In genomic region chr2:85604133-85604444, GRCh38 we compare ENCODE assay signal across 7 cellular contexts. TPM values are rescaled to one million over a fixed set of nuclear protein-coding genes. Genes with fewer than 3 reads are reported as not detected.
DNase-seq lines count a peak whose midpoint lies in the region; ATAC-seq and TF ChIP-seq lines count a peak whose summit lies in the region.
"Not testable (repeated sequence)": the region's sequence is repeated elsewhere in the genome, so short reads cannot be mapped to it uniquely, and the experiment has no call there.

No MANE protein-coding gene starts in this region.

- peaks cover 30% of the 10 kb centered on the region for H3K36me3 Mint-ChIP-seq in GM23338 (ENCODE audit: low read depth)
- H3K36me3 Mint-ChIP-seq in activated naive CD4-positive, alpha-beta T cell treated with anti-CD3 and anti-CD28 coated beads for 36 hours (ENCODE audit: low read depth) = not testable (repeated sequence)
- H3K36me3 Mint-ChIP-seq in dendritic cell treated with granulocyte-macrophage colony-stimulating factor and Interleukin-4, amounts not matched to agents 40 ng/mL and 50 ng/mL, for 4 days (ENCODE audit: low read depth) = peaks cover 74% of the 10 kb centered on the region
- H3K36me3 Mint-ChIP-seq in naive thymus-derived CD8-positive, alpha-beta T cell = peaks cover 0 to 22% (median 4%) of the 10 kb centered on the region in 3 donors

- not testable (repeated sequence) for H3K9me2 ChIP-seq in GM23338 (ENCODE audit: insufficient read depth); PC-3 (replicated peaks; ENCODE audit: low read length)

- not testable (repeated sequence) for BruUV-seq in PC-3 (replicated peaks; lab: Mats Ljungman, UMichigan)

- not testable (repeated sequence) for H3K4me1 ChIP-seq in GM23338 (ENCODE audit: insufficient read depth); PC-3 (ENCODE audit: insufficient read depth, low read length)
- peaks cover 6 to 72% (median 56%) of the 10 kb centered on the region in 9 donors for H3K4me1 ChIP-seq in heart right ventricle
- peaks cover 29% of the 10 kb centered on the region for H3K4me1 ChIP-seq in skeletal muscle satellite cell (ENCODE audit: control insufficient read depth, insufficient read depth, low read length)

- WGBS in heart right ventricle, 2 donors = 87 to 91% methylated on average over 3 of the region's 3 CpGs

- not testable (repeated sequence) for DNase-seq in GM23338 (ENCODE audit: low spot score); PC-3; activated naive CD4-positive, alpha-beta T cell treated with anti-CD3 and anti-CD28 coated beads for 36 hours; heart right ventricle; naive thymus-derived CD8-positive, alpha-beta T cell

- CTCF ChIA-PET in PC-3 (lab: Charles Lee) = not testable (repeated sequence)
- CTCF ChIA-PET in activated naive CD4-positive, alpha-beta T cell treated with anti-CD3 and anti-CD28 coated beads for 36 hours (lab: Charles Lee) = interaction anchor here (1.2 to 4.1 kb wide), 3 partner anchors 9 to 55 kb away, joined by 3 to 25 read pairs (median 11); partner anchors contain the start of gene RNF181

- H4K20me1 ChIP-seq in GM23338 (replicated peaks; ENCODE audit: insufficient read depth) = peaks cover 30% of the 10 kb centered on the region
- H4K20me1 ChIP-seq in PC-3 (ENCODE audit: low read length) = not testable (repeated sequence)

- intact Hi-C loops in PC-3 (cut with micrococcal nuclease) = loop anchor here (5.0 kb wide), 1 partner anchor 277 kb away; the partner anchor contains the start of gene TGOLN2
- intact Hi-C loops in activated naive CD4-positive, alpha-beta T cell treated with anti-CD3 and anti-CD28 coated beads for 36 hours (cut with micrococcal nuclease); dendritic cell treated with granulocyte-macrophage colony-stimulating factor and Interleukin-4, amounts not matched to agents 40 ng/mL and 50 ng/mL, for 4 days (cut with micrococcal nuclease): not testable (repeated sequence)
- intact Hi-C loops in heart right ventricle (cut with DNase I) = loop anchor here in 4 of 10 donors (5.0 kb wide), 1 partner anchor 42 kb away; the partner anchor contains the start of gene GGCX (in 4 of the 4)

- H3K9me3 Mint-ChIP-seq in GM23338; activated naive CD4-positive, alpha-beta T cell treated with anti-CD3 and anti-CD28 coated beads for 36 hours; dendritic cell treated with granulocyte-macrophage colony-stimulating factor and Interleukin-4, amounts not matched to agents 40 ng/mL and 50 ng/mL, for 4 days; naive thymus-derived CD8-positive, alpha-beta T cell: not testable (repeated sequence)

- H3K79me2 ChIP-seq in GM23338 (replicated peaks; ENCODE audit: insufficient read depth) = peaks cover 23% of the 10 kb centered on the region
- H3K79me2 ChIP-seq in PC-3 (ENCODE audit: low read length) = not testable (repeated sequence)

- H3K27ac ChIP-seq in GM23338 (ENCODE audit: low read depth); PC-3 (ENCODE audit: low read length): not testable (repeated sequence)
- H3K27ac ChIP-seq in heart right ventricle = peak overlapping the region in 8 of 10 donors; percentile 3 to 94 (median 86)

- H3K4me2 ChIP-seq in GM23338 = peak overlapping the region; percentile 93; the same call in 1 of the 2 replicates
- peak overlapping the region; percentile 95 for H3K4me2 ChIP-seq in PC-3 (ENCODE audit: low read length)
- peak overlapping the region; percentile 66 for H3K4me2 ChIP-seq in skeletal muscle satellite cell (ENCODE audit: low read length)

- H3F3A ChIP-seq in GM23338 (replicated peaks; ENCODE audit: low read depth) = peaks cover 18% of the 10 kb centered on the region; the same call in 1 of the 2 replicates
- not testable (repeated sequence) for H3F3A ChIP-seq in PC-3 (ENCODE audit: low read length, unreplicated experiment)

- not testable (repeated sequence) for H3K9ac ChIP-seq in PC-3 (ENCODE audit: low read length); skeletal muscle satellite cell (ENCODE audit: low read depth, low read length)

- TF ChIP-seq CTCF in GM23338 (conservative IDR thresholded peaks at IDR 0.05; ENCODE audit: low read depth in 2 of 2); PC-3 (conservative IDR thresholded peaks at IDR 0.05; ENCODE audit: low read depth, low read length); heart right ventricle (IDR thresholded peaks at IDR 0.05): not testable (repeated sequence)

- not testable (repeated sequence) for H3K36me3 ChIP-seq in GM23338 (ENCODE audit: insufficient read depth); PC-3 (ENCODE audit: low read depth, low read length)
- H3K36me3 ChIP-seq in heart right ventricle (peaks cover 0 to 51% (median 4%) of the 10 kb centered on the region in 9 donors), skeletal muscle satellite cell (ENCODE audit: insufficient read depth, low read length) (peaks cover 25% of the 10 kb centered on the region)

- 0 out of 2 replicates have a peak overlapping the region, but pooled peaks have one; percentile 49 for H3K27ac Mint-ChIP-seq in GM23338
- not testable (repeated sequence) for H3K27ac Mint-ChIP-seq in activated naive CD4-positive, alpha-beta T cell treated with anti-CD3 and anti-CD28 coated beads for 36 hours
- peak overlapping the region; percentile 90 for H3K27ac Mint-ChIP-seq in dendritic cell treated with granulocyte-macrophage colony-stimulating factor and Interleukin-4, amounts not matched to agents 40 ng/mL and 50 ng/mL, for 4 days
- peak overlapping the region in 8 of 10 donors; percentile 43 to 81 (median 62) for H3K27ac Mint-ChIP-seq in naive thymus-derived CD8-positive, alpha-beta T cell

- H3K27me3 Mint-ChIP-seq in GM23338 (ENCODE audit: insufficient read depth, low read depth, poor library complexity) = peaks cover 23% of the 10 kb centered on the region
- not testable (repeated sequence) for H3K27me3 Mint-ChIP-seq in activated naive CD4-positive, alpha-beta T cell treated with anti-CD3 and anti-CD28 coated beads for 36 hours (ENCODE audit: low read depth); dendritic cell treated with granulocyte-macrophage colony-stimulating factor and Interleukin-4, amounts not matched to agents 40 ng/mL and 50 ng/mL, for 4 days; naive thymus-derived CD8-positive, alpha-beta T cell

- H3K4me1 Mint-ChIP-seq in GM23338 = peaks cover 13% of the 10 kb centered on the region
- peaks cover 30% of the 10 kb centered on the region for H3K4me1 Mint-ChIP-seq in activated naive CD4-positive, alpha-beta T cell treated with anti-CD3 and anti-CD28 coated beads for 36 hours (ENCODE audit: low read depth)
- peaks cover 86% of the 10 kb centered on the region for H3K4me1 Mint-ChIP-seq in dendritic cell treated with granulocyte-macrophage colony-stimulating factor and Interleukin-4, amounts not matched to agents 40 ng/mL and 50 ng/mL, for 4 days (ENCODE audit: low read depth)
- H3K4me1 Mint-ChIP-seq in naive thymus-derived CD8-positive, alpha-beta T cell = peaks cover 22 to 52% (median 44%) of the 10 kb centered on the region in 4 donors

- POLR2A ChIA-PET in PC-3 (lab: Charles Lee; ENCODE audit: unreplicated experiment) = not testable (repeated sequence)
- POLR2A ChIA-PET in naive thymus-derived CD8-positive, alpha-beta T cell (lab: Charles Lee) = interaction anchor here (0.6 to 8.1 kb wide), 6 partner anchors 8 to 699 kb away, joined by 3 to 67 read pairs (median 6); partner anchors contain the start of genes RNF181, SH2D6, USP39 and VAMP5

- H3K4me3 ChIP-seq in GM23338 = not testable (repeated sequence)
- H3K4me3 ChIP-seq in PC-3 (ENCODE audit: low read length) (peak overlapping the region; percentile 79; the same call in 1 of the 2 replicates), heart right ventricle (peak overlapping the region in 6 of 10 donors; percentile 12 to 92 (median 72)), skeletal muscle satellite cell (ENCODE audit: low read length) (peak overlapping the region; percentile 89)

- ATAC-seq in GM23338; PC-3; heart right ventricle; naive thymus-derived CD8-positive, alpha-beta T cell: not testable (repeated sequence)

- H3K27me3 ChIP-seq in GM23338 (ENCODE audit: insufficient read depth); PC-3 (ENCODE audit: low read length); heart right ventricle; skeletal muscle satellite cell (ENCODE audit: control insufficient read depth, insufficient read depth, low read length): not testable (repeated sequence)

- not testable (repeated sequence) for H3K9me3 ChIP-seq in PC-3 (ENCODE audit: low read length); heart right ventricle; skeletal muscle satellite cell (replicated peaks; ENCODE audit: low read length)

- H3K4me3 Mint-ChIP-seq in GM23338 = peak overlapping the region; percentile 88
- peak overlapping the region; percentile 36 for H3K4me3 Mint-ChIP-seq in activated naive CD4-positive, alpha-beta T cell treated with anti-CD3 and anti-CD28 coated beads for 36 hours
- H3K4me3 Mint-ChIP-seq in dendritic cell treated with granulocyte-macrophage colony-stimulating factor and Interleukin-4, amounts not matched to agents 40 ng/mL and 50 ng/mL, for 4 days = peak overlapping the region; percentile 91
- peak overlapping the region; percentile 50 to 94 (median 88) for H3K4me3 Mint-ChIP-seq in naive thymus-derived CD8-positive, alpha-beta T cell

- not testable (repeated sequence) for H2AFZ ChIP-seq in GM23338; PC-3 (ENCODE audit: low read length)

RNA-seq across cellular contexts. Expression of gene TMEM150A, which starts 1.6 kb away (rescaled TPM):
- 10.1 and 16.4 TPM in 2 replicates for total RNA-seq in GM23338 (2014; rRNA removed; shearing (Covaris generic))
- polyA plus RNA-seq in GM23338 (2016; fragmentation: Nextera tagmentation; extraction: Ambion mirVana) = 21.4 and 27.9 TPM in 2 replicates
- total RNA-seq in PC-3 (2014; rRNA removed) = 3.9 and 4.9 TPM in 2 replicates
- under 1 TPM; 0.55 to 0.67 TPM for total RNA-seq in activated naive CD4-positive, alpha-beta T cell treated with anti-CD3 and anti-CD28 coated beads for 36 hours
- total RNA-seq in heart right ventricle = 10 to 100 TPM in 5 of 10 donors, 1 to 10 TPM in 5; 7.6 to 13.9 (median 9.6) TPM
- 10 to 100 TPM; 10.1 to 21.1 TPM for polyA plus RNA-seq in heart right ventricle
- 10 to 100 TPM; 14.1 to 15.9 TPM for total RNA-seq in naive thymus-derived CD8-positive, alpha-beta T cell
- polyA plus RNA-seq in naive thymus-derived CD8-positive, alpha-beta T cell = 10 to 100 TPM; 11.6 to 15.1 (median 13.8) TPM
- 9.6 and 10.6 TPM in 2 replicates for total RNA-seq in skeletal muscle satellite cell (2012; rRNA removed)

RNA-seq across cellular contexts. Expression of gene C2orf68, which starts 7.8 kb away (rescaled TPM):
- 26.8 and 32.4 TPM in 2 replicates for total RNA-seq in GM23338 (2014; rRNA removed; shearing (Covaris generic))
- polyA plus RNA-seq in GM23338 (2016; fragmentation: Nextera tagmentation; extraction: Ambion mirVana) (76.4 and 81.2 TPM in 2 replicates), heart right ventricle (10 to 100 TPM; 14.2 to 47.0 TPM)
- total RNA-seq in PC-3 (2014; rRNA removed) (26.6 and 27.6 TPM in 2 replicates), heart right ventricle (10 to 100 TPM; 25.0 to 39.0 (median 33.7) TPM)
- 10 to 100 TPM; 29.3 to 31.0 TPM for total RNA-seq in activated naive CD4-positive, alpha-beta T cell treated with anti-CD3 and anti-CD28 coated beads for 36 hours
- total RNA-seq in naive thymus-derived CD8-positive, alpha-beta T cell = 10 to 100 TPM; 86.4 to 95.2 TPM
- 10 to 100 TPM; 15.7 to 21.1 (median 20.4) TPM for polyA plus RNA-seq in naive thymus-derived CD8-positive, alpha-beta T cell
- 7.2 and 7.9 TPM in 2 replicates for total RNA-seq in skeletal muscle satellite cell (2012; rRNA removed)

RNA-seq across cellular contexts. Expression of gene RNF181, which starts 8.5 kb away (rescaled TPM):
- total RNA-seq in GM23338 (2014; rRNA removed; shearing (Covaris generic)) = 114 and 145 TPM in 2 replicates
- polyA plus RNA-seq in GM23338 (2016; fragmentation: Nextera tagmentation; extraction: Ambion mirVana) = 260 and 276 TPM in 2 replicates
- total RNA-seq in PC-3 (2014; rRNA removed) = 170 and 225 TPM in 2 replicates
- 10 to 100 TPM; 86.8 to 96.1 TPM for total RNA-seq in activated naive CD4-positive, alpha-beta T cell treated with anti-CD3 and anti-CD28 coated beads for 36 hours
- 100 to 1,000 TPM in 1 of 10 donors, 10 to 100 TPM in 9; 74.7 to 117 (median 82.2) TPM for total RNA-seq in heart right ventricle
- 100 to 1,000 TPM; 140 to 282 TPM for polyA plus RNA-seq in heart right ventricle
- total RNA-seq in naive thymus-derived CD8-positive, alpha-beta T cell = 10 to 100 TPM; 66.0 to 73.8 TPM
- 100 to 1,000 TPM; 165 to 206 (median 173) TPM for polyA plus RNA-seq in naive thymus-derived CD8-positive, alpha-beta T cell
- 172 and 235 TPM in 2 replicates for total RNA-seq in skeletal muscle satellite cell (2012; rRNA removed)

RNA-seq across cellular contexts. Expression of gene USP39, which starts 11.9 kb away (rescaled TPM):
- 103 and 111 TPM in 2 replicates for total RNA-seq in GM23338 (2014; rRNA removed; shearing (Covaris generic))
- polyA plus RNA-seq in GM23338 (2016; fragmentation: Nextera tagmentation; extraction: Ambion mirVana) (60.8 and 63.3 TPM in 2 replicates), heart right ventricle (10 to 100 TPM; 19.9 to 36.5 TPM)
- total RNA-seq in PC-3 (2014; rRNA removed) (179 and 278 TPM in 2 replicates), heart right ventricle (10 to 100 TPM; 24.5 to 35.8 (median 29.3) TPM)
- total RNA-seq in activated naive CD4-positive, alpha-beta T cell treated with anti-CD3 and anti-CD28 coated beads for 36 hours = 10 to 100 TPM; 92.3 to 94.6 TPM
- 10 to 100 TPM; 53.0 to 59.5 TPM for total RNA-seq in naive thymus-derived CD8-positive, alpha-beta T cell
- polyA plus RNA-seq in naive thymus-derived CD8-positive, alpha-beta T cell = 10 to 100 TPM; 56.4 to 69.3 (median 57.9) TPM
- total RNA-seq in skeletal muscle satellite cell (2012; rRNA removed) = 33.7 and 34.1 TPM in 2 replicates

RNA-seq across cellular contexts. Expression of gene VAMP5, which starts 19.9 kb away (rescaled TPM):
- total RNA-seq in GM23338 (2014; rRNA removed; shearing (Covaris generic)) = 0.87 and 2.6 TPM in 2 replicates
- polyA plus RNA-seq in GM23338 (2016; fragmentation: Nextera tagmentation; extraction: Ambion mirVana) (5.5 and 7.8 TPM in 2 replicates), heart right ventricle (100 to 1,000 TPM in 1 of 2 donors, 10 to 100 TPM in 1; 79.6 to 131 TPM)
- total RNA-seq in PC-3 (2014; rRNA removed) (0.40 TPM in 1 of 2 replicates, not detected in the other), heart right ventricle (100 to 1,000 TPM in 1 of 10 donors, 10 to 100 TPM in 9; 25.8 to 146 (median 35.5) TPM)
- total RNA-seq in activated naive CD4-positive, alpha-beta T cell treated with anti-CD3 and anti-CD28 coated beads for 36 hours = 10 to 100 TPM; 18.4 to 21.8 TPM
- 10 to 100 TPM; 24.6 to 24.7 TPM for total RNA-seq in naive thymus-derived CD8-positive, alpha-beta T cell
- 100 to 1,000 TPM; 135 to 143 (median 139) TPM for polyA plus RNA-seq in naive thymus-derived CD8-positive, alpha-beta T cell
- 10.6 and 38.0 TPM in 2 replicates for total RNA-seq in skeletal muscle satellite cell (2012; rRNA removed)

Comparison
In these comparisons a context has a peak if more than half of its experiments do, and no peak if none do; other contexts are left out.
1. H3K4me3 Mint-ChIP-seq: peak in every context shown above with its lines; median percentile 91 in dendritic cell treated with granulocyte-macrophage colony-stimulating factor and Interleukin-4, amounts not matched to agents 40 ng/mL and 50 ng/mL, for 4 days; 88 in naive thymus-derived CD8-positive, alpha-beta T cell; 88 in GM23338; 36 in activated naive CD4-positive, alpha-beta T cell treated with anti-CD3 and anti-CD28 coated beads for 36 hours.